8 cellular contexts compared by ENCODE assay signal in the genomic region with DNA sequence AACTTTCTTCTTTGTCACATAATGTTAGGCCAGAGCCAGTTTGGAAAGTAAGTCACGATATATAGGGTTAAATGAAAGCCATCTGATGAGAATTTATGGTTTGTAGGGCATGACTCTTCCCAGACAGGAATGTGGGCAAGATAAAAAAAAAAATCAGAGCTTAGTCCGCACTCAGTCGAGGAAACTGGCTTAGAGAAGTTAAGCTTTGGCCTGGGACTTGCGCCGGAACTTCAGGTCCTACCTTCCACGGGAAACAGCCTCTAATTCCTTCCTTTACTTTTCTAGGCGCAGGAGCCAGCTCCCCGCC. TPM values are rescaled to one million over a fixed set of nuclear protein-coding genes. Genes with fewer than 3 reads are reported as not detected.
DNase-seq lines count a peak whose midpoint lies in the region; ATAC-seq, FAIRE-seq and TF ChIP-seq lines count a peak whose summit lies in the region.

No MANE protein-coding gene starts in this region.

- peaks cover 90% of the 10 kb centered on the region for H3K79me2 ChIP-seq in DND-41 (ENCODE audit: insufficient read depth, low read length)
- H3K79me2 ChIP-seq in parathyroid adenoma, result peaks cover 14% of the 10 kb centered on the region

- 0% methylated on average over 8 of the region's 8 CpGs for WGBS in esophagus muscularis mucosa

- peak overlapping the region; percentile 52 to 94; a peak in 3 of 4 replicates for H3K4me3 ChIP-seq in DND-41 (ENCODE audit: low read depth in 1 of 2, low read length in 2 of 2)
- peak overlapping the region; percentile 87 to 98 (median 96) for H3K4me3 ChIP-seq in esophagus muscularis mucosa
- peak overlapping the region; percentile 98 for H3K4me3 ChIP-seq in parathyroid adenoma (ENCODE audit: low read depth, low read length)

- H3K36me3 ChIP-seq in DND-41 (ENCODE audit: insufficient read depth, low read length) (peaks cover 5% of the 10 kb centered on the region), esophagus muscularis mucosa (peaks cover 0 to 4% (median 0%) of the 10 kb centered on the region in 4 donors), parathyroid adenoma (ENCODE audit: control insufficient read depth, insufficient read depth, low read length) (no peaks in the 10 kb centered on the region)

- H3K4me1 ChIP-seq in DND-41 (ENCODE audit: insufficient read depth, low read length) (peaks cover 38% of the 10 kb centered on the region), esophagus muscularis mucosa (peaks cover 22 to 58% (median 44%) of the 10 kb centered on the region in 4 donors), parathyroid adenoma (no peaks in the 10 kb centered on the region)

- POLR2A ChIA-PET in RWPE1 (lab: Yijun Ruan, JAX; ENCODE audit: low non-redundant PET), result interaction anchor here (1.2 to 1.3 kb wide), 3 partner anchors 11 to 98 kb away, joined by 3 to 4 read pairs (median 4); no protein-coding TSS in a partner anchor

- ATAC-seq in DND-41 (ENCODE audit: insufficient read depth, low read depth), result no peak
- no peak for ATAC-seq in GM21367 (IDR thresholded peaks at IDR 0.05; ENCODE audit: unreplicated experiment)
- ATAC-seq in HG03097 (IDR thresholded peaks at IDR 0.05; ENCODE audit: low FRiP score, unreplicated experiment), result no peak

- CTCF ChIA-PET in RWPE1 (lab: Yijun Ruan, JAX), result interaction anchor here (0.6 to 1.1 kb wide), 3 partner anchors 13 to 303 kb away, joined by 4 read pairs; no protein-coding TSS in a partner anchor

- intact Hi-C loops in esophagus muscularis mucosa (cut with DNase I), result no loop called here

- H3K27me3 ChIP-seq in DND-41 (ENCODE audit: insufficient read depth, low read length, poor library complexity), result no peaks in the 10 kb centered on the region
- no peaks in the 10 kb centered on the region for H3K27me3 ChIP-seq in esophagus muscularis mucosa
- no peaks in the 10 kb centered on the region for H3K27me3 ChIP-seq in parathyroid adenoma (ENCODE audit: control insufficient read depth, insufficient read depth, low read length)

- peak overlapping the region; percentile 91 for H3K27ac ChIP-seq in DND-41 (ENCODE audit: low read length)
- H3K27ac ChIP-seq in RWPE1, result peak overlapping the region; percentile 100
- peak overlapping the region; percentile 91 to 99 (median 94) for H3K27ac ChIP-seq in esophagus muscularis mucosa (replicated peaks in 1 of 4)
- peak overlapping the region; percentile 92 for H3K27ac ChIP-seq in parathyroid adenoma

- no peak for TF ChIP-seq CTCF in DND-41 (IDR thresholded peaks at IDR 0.05; ENCODE audit: borderline replicate concordance, extremely low read depth, low read length, poor library complexity, severe bottlenecking)
- no peak for TF ChIP-seq CTCF in RWPE1 (conservative IDR thresholded peaks at IDR 0.05; ENCODE audit: low read depth)
- no peak for TF ChIP-seq CTCF in esophagus muscularis mucosa (IDR thresholded peaks at IDR 0.05)
- TF ChIP-seq CTCF in parathyroid adenoma (IDR thresholded peaks at IDR 0.05), result no peak

- TF ChIP-seq EP300 in esophagus muscularis mucosa (IDR thresholded peaks at IDR 0.05), result no peak

- H3K9ac ChIP-seq in DND-41 (ENCODE audit: low read depth, low read length) (peak overlapping the region; percentile 83), parathyroid adenoma (no peak overlapping the region)

- peak overlapping the region; percentile 80 for H3K4me2 ChIP-seq in DND-41 (ENCODE audit: insufficient read depth, low read length)
- H3K4me2 ChIP-seq in parathyroid adenoma (ENCODE audit: low read length), result peak overlapping the region; percentile 79

- H4K20me1 ChIP-seq in DND-41 (ENCODE audit: insufficient read depth, low read length), result peaks cover 30% of the 10 kb centered on the region; the same call in 1 of the 2 replicates

- H2AFZ ChIP-seq in DND-41 (ENCODE audit: low read depth, low read length), result peak overlapping the region; percentile 99
- H2AFZ ChIP-seq in parathyroid adenoma, result peak overlapping the region; percentile 90

- no peak for TF ChIP-seq POLR2A in esophagus muscularis mucosa (IDR thresholded peaks at IDR 0.05; ENCODE audit: low read depth)

- no peaks in the 10 kb centered on the region for H3K9me3 ChIP-seq in DND-41 (ENCODE audit: insufficient read depth, low read length, severe bottlenecking)
- no peaks in the 10 kb centered on the region for H3K9me3 ChIP-seq in esophagus muscularis mucosa
- H3K9me3 ChIP-seq in parathyroid adenoma (ENCODE audit: control insufficient read depth, low read length), result no peaks in the 10 kb centered on the region

- DNase-seq in DND-41 (no peak), RWPE1 (ENCODE audit: low spot score) (no peak), esophagus muscularis mucosa (ENCODE audit: extremely low spot score) (no peak), HTR-8/SVneo (ENCODE audit: insufficient read length, low spot score) (no peak), COR-L47 (lab: John Stamatoyannopoulos, UW) (no peak)

- FAIRE-seq in HTR-8/SVneo (lab: Jason Lieb, UNC), result no peak

RNA-seq across cellular contexts. Expression of a gene that starts 0.5 kb away (rescaled TPM):
- total RNA-seq in esophagus muscularis mucosa, result 1 to 10 TPM; 6.6 to 7.8 (median 7.5) TPM

RNA-seq across cellular contexts. Expression of a gene that starts 1.0 kb away (rescaled TPM):
- 10 to 100 TPM; 10.4 to 15.3 (median 12.3) TPM for total RNA-seq in esophagus muscularis mucosa
